15 cellular contexts compared by ENCODE assay signal in the genomic region with DNA sequence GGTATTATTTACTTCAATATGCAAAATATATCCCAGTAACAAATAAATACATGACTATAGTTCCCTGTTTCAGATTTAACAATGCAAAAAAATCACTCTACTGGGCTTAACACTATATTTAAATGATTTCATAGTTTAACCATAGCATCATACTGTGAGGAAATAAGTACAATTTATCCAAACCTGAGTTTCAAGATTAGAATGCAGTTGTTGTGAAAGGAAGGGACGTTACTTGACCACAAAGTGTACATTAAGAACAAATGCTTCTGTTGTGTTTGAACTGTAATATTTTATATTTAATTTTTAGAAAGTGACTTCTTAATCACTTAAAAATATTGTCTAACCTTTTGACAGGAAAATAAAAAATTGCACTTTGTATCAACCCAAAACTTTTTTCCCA.
DNase-seq lines count a peak whose midpoint lies in the region; ATAC-seq and TF ChIP-seq lines count a peak whose summit lies in the region.
"Had no signal": no experiment of that assay in that cellular context is flagged by ENCODE, and none has a peak within 500 bp of the region (broad histone marks: within the 10 kb centered on the region; RNA-seq: fewer than 3 reads in every experiment).

No MANE protein-coding gene starts in this region.

- no peak overlapping the region for H3K4me3 ChIP-seq in left ventricle myocardium inferior
- H3K4me3 ChIP-seq: BLaER1, GM23248, HAP-1 had no signal

- H3K9me3 ChIP-seq in left ventricle myocardium inferior (replicated peaks) = no peaks in the 10 kb centered on the region
- H3K9me3 ChIP-seq: BLaER1, HAP-1 had no signal

- no peak overlapping the region for H3K27ac ChIP-seq in left ventricle myocardium inferior (replicated peaks)
- H3K27ac ChIP-seq: BLaER1, GM23248 had no signal

- no peaks in the 10 kb centered on the region for H3K27me3 ChIP-seq in left ventricle myocardium inferior (ENCODE audit: low read depth)
- H3K27me3 ChIP-seq: BLaER1 had no signal

- H3K36me3 ChIP-seq in left ventricle myocardium inferior = no peaks in the 10 kb centered on the region
- H3K36me3 ChIP-seq: BLaER1, HAP-1 had no signal

- intact Hi-C loops in left ventricle myocardium inferior (cut with micrococcal nuclease) = no loop called here

- ATAC-seq in HG02678 (IDR thresholded peaks at IDR 0.05; ENCODE audit: unreplicated experiment) (no peak), HG02588 (IDR thresholded peaks at IDR 0.05; ENCODE audit: unreplicated experiment) (no peak)
- ATAC-seq: HepG2 had no signal

- DNase-seq in ELR (ENCODE audit: low read depth) = peak; percentile 69
- peak; percentile 20 for DNase-seq in amniotic epithelial cell (ENCODE audit: low read depth)
- peak; percentile 8 for DNase-seq in fibroblast of peridontal ligament (ENCODE audit: extremely low read depth)
- no peak for DNase-seq in left ventricle myocardium inferior
- no peak for DNase-seq in cerebellum (ENCODE audit: low spot score)
- DNase-seq: 8988T; Calu3; CD4-positive, alpha-beta memory T cell; DMS79 treated with DMSO at 0.1 percent for 48 hours; GM23248 had no signal

- no peaks in the 10 kb centered on the region for H3K4me1 ChIP-seq in left ventricle myocardium inferior
- H3K4me1 ChIP-seq: HAP-1 had no signal

- TF ChIP-seq CTCF in left ventricle myocardium inferior (IDR thresholded peaks at IDR 0.05; ENCODE audit: borderline replicate concordance) = no peak

Comparison
In these comparisons a context has a peak if more than half of its experiments do, and no peak if none do; other contexts are left out.
1. DNase-seq: peak in ELR (single experiment), amniotic epithelial cell (single experiment) and fibroblast of peridontal ligament (single experiment); none in left ventricle myocardium inferior (single experiment) and cerebellum (single experiment).